15 cellular contexts compared by ENCODE assay signal in the genomic region with DNA sequence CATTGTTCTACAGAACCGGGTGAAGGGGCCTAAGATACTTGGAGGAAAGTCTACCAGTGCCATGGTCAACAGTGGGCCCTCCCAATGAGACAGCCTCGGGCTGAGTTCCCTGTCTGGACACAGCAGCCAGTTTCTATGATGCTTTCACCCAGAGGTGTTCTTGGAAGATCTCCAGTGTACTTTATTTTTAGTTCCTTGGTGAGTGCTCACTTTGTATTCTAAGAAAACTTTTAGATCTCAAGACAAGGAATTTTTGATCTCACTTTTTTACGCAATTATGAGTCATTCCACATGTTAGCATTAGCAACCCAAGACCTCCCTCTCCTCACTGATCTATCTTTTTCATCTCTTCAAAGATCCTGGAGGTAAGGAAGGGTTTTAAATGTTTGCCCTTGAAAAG.
DNase-seq lines count a peak whose midpoint lies in the region; ATAC-seq, FAIRE-seq and TF ChIP-seq lines count a peak whose summit lies in the region.
"Had no signal": no experiment of that assay in that cellular context is flagged by ENCODE, and none has a peak within 500 bp of the region (broad histone marks: within the 10 kb centered on the region; RNA-seq: fewer than 3 reads in every experiment).

No MANE protein-coding gene starts in this region.

- no peak overlapping the region for H2AFZ ChIP-seq in SK-N-SH (ENCODE audit: low read depth)

- POLR2A ChIA-PET in SK-N-SH (lab: Yijun Ruan, JAX): no interaction called here

- no peak overlapping the region for H3K9ac ChIP-seq in SK-N-SH

- intact Hi-C loops in left ventricle myocardium superior (cut with micrococcal nuclease) (no loop called here), left ventricle myocardium inferior (cut with micrococcal nuclease) (no loop called here)

- 0 out of 4 replicates have a peak, but pooled peaks of 1 of the 2 experiments have one; percentile 44 for TF ChIP-seq EP300 in SK-N-SH (IDR thresholded peaks at IDR 0.05; ENCODE audit: borderline replicate concordance in 1 of 2, low read depth in 1 of 2, low read length in 1 of 2)

- H3K27ac ChIP-seq in left ventricle myocardium inferior (replicated peaks): no peak overlapping the region
- H3K27ac ChIP-seq in SK-N-SH (ENCODE audit: low read depth in 2 of 2, low read length in 1 of 2): peak overlapping the region in 1 of 2 experiments; percentile 43; a peak in 2 of 4 replicates

- H3K4me3 ChIP-seq in left ventricle myocardium inferior: no peak overlapping the region
- H3K4me3 ChIP-seq in SK-N-SH (ENCODE audit: low read depth in 2 of 2, low read length in 1 of 2): no peak overlapping the region
- no peak overlapping the region for H3K4me3 ChIP-seq in fibroblast of pulmonary artery (replicated peaks; ENCODE audit: low read depth, low read length)

- TF ChIP-seq CTCF in left ventricle myocardium inferior (IDR thresholded peaks at IDR 0.05; ENCODE audit: borderline replicate concordance) (no peak), SK-N-SH (IDR thresholded peaks at IDR 0.05) (no peak), fibroblast of pulmonary artery (IDR thresholded peaks at IDR 0.05; ENCODE audit: low read length, missing control alignments) (no peak)

- no peaks in the 10 kb centered on the region for H3K9me2 ChIP-seq in SK-N-SH

- ATAC-seq in left ventricle myocardium superior: peak; percentile 41
- ATAC-seq in HG02571 (IDR thresholded peaks at IDR 0.05; ENCODE audit: unreplicated experiment): no peak
- ATAC-seq: naive thymus-derived CD4-positive, alpha-beta T cell had no signal

- FAIRE-seq in urothelium cell line (lab: Jason Lieb, UNC): no peak
- FAIRE-seq: D721Med had no signal

- no peaks in the 10 kb centered on the region for H3K79me2 ChIP-seq in SK-N-SH (ENCODE audit: insufficient read depth)

- CTCF ChIA-PET in SK-N-SH (lab: Yijun Ruan, JAX): interaction anchor here (0.9 to 1.0 kb wide), 2 partner anchors 25 to 893 kb away, joined by 4 to 5 read pairs; no protein-coding TSS in a partner anchor

- H3K9me3 ChIP-seq in left ventricle myocardium inferior (replicated peaks): no peaks in the 10 kb centered on the region
- no peaks in the 10 kb centered on the region for H3K9me3 ChIP-seq in SK-N-SH

- H3K27me3 ChIP-seq in left ventricle myocardium inferior (ENCODE audit: low read depth): no peaks in the 10 kb centered on the region
- no peaks in the 10 kb centered on the region for H3K27me3 ChIP-seq in SK-N-SH (ENCODE audit: insufficient read depth)

- H3K4me1 ChIP-seq in left ventricle myocardium inferior (peaks cover 26% of the 10 kb centered on the region), SK-N-SH (ENCODE audit: control insufficient read depth in 1 of 2, insufficient read depth in 2 of 2, low read depth in 1 of 2, low read length in 1 of 2) (peaks cover 8 to 35% of the 10 kb centered on the region in 2 experiments; a peak in 2 of 4 replicates)

- WGBS in SK-N-SH (ENCODE audit: low lambda C conversion rate): 52% methylated on average over 3 of the region's 3 CpGs

- H3K4me2 ChIP-seq in SK-N-SH: 0 out of 2 replicates have a peak overlapping the region, but pooled peaks have one; percentile 16

- H3K36me3 ChIP-seq in left ventricle myocardium inferior: no peaks in the 10 kb centered on the region
- no peaks in the 10 kb centered on the region for H3K36me3 ChIP-seq in SK-N-SH (replicated peaks in 1 of 2; ENCODE audit: control insufficient read depth in 1 of 2, insufficient read depth in 2 of 2, low read length in 1 of 2)

- no peaks in the 10 kb centered on the region for H4K20me1 ChIP-seq in SK-N-SH (ENCODE audit: insufficient read depth)

- DNase-seq in left ventricle myocardium superior: no peak
- no peak for DNase-seq in left ventricle myocardium inferior
- no peak for DNase-seq in SK-N-SH
- peak; percentile 29 for DNase-seq in fibroblast of pulmonary artery (ENCODE audit: low read depth)
- DNase-seq in urothelium cell line (ENCODE audit: low spot score): peak; percentile 35
- no peak for DNase-seq in G401 (ENCODE audit: low spot score)
- no peak for DNase-seq in NOMO-1 treated with dmso at 0.1 percent for 144 hours (lab: John Stamatoyannopoulos, UW; ENCODE audit: unreplicated experiment)
- DNase-seq: KG1; naive thymus-derived CD4-positive, alpha-beta T cell; NCI-H1436; NCI-H510A; posterior cingulate gyrus; stimulated activated CD4-positive, alpha-beta T cell treated with anti-CD3 and anti-CD28 coated beads, Interleukin-15, amount 100 ng/mL, for 24 hours had no signal

- H3F3A ChIP-seq in SK-N-SH (replicated peaks; ENCODE audit: insufficient read depth): peaks cover 3% of the 10 kb centered on the region

- in situ Hi-C loops in G401 (cut with HindIII; ENCODE audit: low sequenced_read_pairs): no loop called here

- TF ChIP-seq RAD21 in SK-N-SH (IDR thresholded peaks at IDR 0.05; ENCODE audit: low read length): no peak

TF ChIP-seq in SK-N-SH, 30 proteins besides CTCF, POLR2A, EP300 and RAD21 (continues in another document):
- TF ChIP-seq, protein P1, sequence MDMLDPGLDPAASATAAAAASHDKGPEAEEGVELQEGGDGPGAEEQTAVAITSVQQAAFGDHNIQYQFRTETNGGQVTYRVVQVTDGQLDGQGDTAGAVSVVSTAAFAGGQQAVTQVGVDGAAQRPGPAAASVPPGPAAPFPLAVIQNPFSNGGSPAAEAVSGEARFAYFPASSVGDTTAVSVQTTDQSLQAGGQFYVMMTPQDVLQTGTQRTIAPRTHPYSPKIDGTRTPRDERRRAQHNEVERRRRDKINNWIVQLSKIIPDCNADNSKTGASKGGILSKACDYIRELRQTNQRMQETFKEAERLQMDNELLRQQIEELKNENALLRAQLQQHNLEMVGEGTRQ (IDR thresholded peaks at IDR 0.05; ENCODE audit: borderline replicate concordance, low read depth, low read length): no peak
- peak; percentile 60 for TF ChIP-seq NFIC (IDR thresholded peaks at IDR 0.05; ENCODE audit: borderline replicate concordance)
- TF ChIP-seq, protein P2, sequence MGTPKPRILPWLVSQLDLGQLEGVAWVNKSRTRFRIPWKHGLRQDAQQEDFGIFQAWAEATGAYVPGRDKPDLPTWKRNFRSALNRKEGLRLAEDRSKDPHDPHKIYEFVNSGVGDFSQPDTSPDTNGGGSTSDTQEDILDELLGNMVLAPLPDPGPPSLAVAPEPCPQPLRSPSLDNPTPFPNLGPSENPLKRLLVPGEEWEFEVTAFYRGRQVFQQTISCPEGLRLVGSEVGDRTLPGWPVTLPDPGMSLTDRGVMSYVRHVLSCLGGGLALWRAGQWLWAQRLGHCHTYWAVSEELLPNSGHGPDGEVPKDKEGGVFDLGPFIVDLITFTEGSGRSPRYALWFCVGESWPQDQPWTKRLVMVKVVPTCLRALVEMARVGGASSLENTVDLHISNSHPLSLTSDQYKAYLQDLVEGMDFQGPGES (IDR thresholded peaks at IDR 0.05; ENCODE audit: low read depth, low read length): no peak
- TF ChIP-seq, protein P3, sequence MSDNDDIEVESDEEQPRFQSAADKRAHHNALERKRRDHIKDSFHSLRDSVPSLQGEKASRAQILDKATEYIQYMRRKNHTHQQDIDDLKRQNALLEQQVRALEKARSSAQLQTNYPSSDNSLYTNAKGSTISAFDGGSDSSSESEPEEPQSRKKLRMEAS (IDR thresholded peaks at IDR 0.05; ENCODE audit: low read depth): no peak
- TF ChIP-seq TEAD4 (IDR thresholded peaks at IDR 0.05; ENCODE audit: borderline replicate concordance, insufficient read depth): no peak
- no peak for TF ChIP-seq GATA2 (CRISPR knock-in tag; IDR thresholded peaks at IDR 0.05)
- TF ChIP-seq FOSL2 (IDR thresholded peaks at IDR 0.05; ENCODE audit: borderline replicate concordance, low read depth): peak; percentile 67; the same call in 1 of the 2 replicates
- TF ChIP-seq NRF1 (IDR thresholded peaks at IDR 0.05; ENCODE audit: low read depth, low read length): no peak
- no peak for TF ChIP-seq RCOR1 (IDR thresholded peaks at IDR 0.05; ENCODE audit: low read length)
- TF ChIP-seq SMC3 (IDR thresholded peaks at IDR 0.05; ENCODE audit: low read depth, low read length): no peak
- TF ChIP-seq YY1 (IDR thresholded peaks at IDR 0.05; ENCODE audit: low read depth): no peak
- TF ChIP-seq MXI1 (IDR thresholded peaks at IDR 0.05; ENCODE audit: low read depth, low read length): no peak
- TF ChIP-seq ELF1 (IDR thresholded peaks at IDR 0.05): no peak
- TF ChIP-seq FOXM1 (IDR thresholded peaks at IDR 0.05; ENCODE audit: low read depth): no peak
- TF ChIP-seq CHD2 (IDR thresholded peaks at IDR 0.05; ENCODE audit: low read length, partially characterized antibody): no peak
- TF ChIP-seq, protein P4, sequence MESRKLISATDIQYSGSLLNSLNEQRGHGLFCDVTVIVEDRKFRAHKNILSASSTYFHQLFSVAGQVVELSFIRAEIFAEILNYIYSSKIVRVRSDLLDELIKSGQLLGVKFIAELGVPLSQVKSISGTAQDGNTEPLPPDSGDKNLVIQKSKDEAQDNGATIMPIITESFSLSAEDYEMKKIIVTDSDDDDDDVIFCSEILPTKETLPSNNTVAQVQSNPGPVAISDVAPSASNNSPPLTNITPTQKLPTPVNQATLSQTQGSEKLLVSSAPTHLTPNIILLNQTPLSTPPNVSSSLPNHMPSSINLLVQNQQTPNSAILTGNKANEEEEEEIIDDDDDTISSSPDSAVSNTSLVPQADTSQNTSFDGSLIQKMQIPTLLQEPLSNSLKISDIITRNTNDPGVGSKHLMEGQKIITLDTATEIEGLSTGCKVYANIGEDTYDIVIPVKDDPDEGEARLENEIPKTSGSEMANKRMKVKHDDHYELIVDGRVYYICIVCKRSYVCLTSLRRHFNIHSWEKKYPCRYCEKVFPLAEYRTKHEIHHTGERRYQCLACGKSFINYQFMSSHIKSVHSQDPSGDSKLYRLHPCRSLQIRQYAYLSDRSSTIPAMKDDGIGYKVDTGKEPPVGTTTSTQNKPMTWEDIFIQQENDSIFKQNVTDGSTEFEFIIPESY (IDR thresholded peaks at IDR 0.05; ENCODE audit: borderline replicate concordance, low read depth): no peak
- no peak for TF ChIP-seq TAF1 (IDR thresholded peaks at IDR 0.05; ENCODE audit: borderline replicate concordance, low read depth, low read length)
- no peak for TF ChIP-seq POLR2AphosphoS5 (IDR thresholded peaks at IDR 0.05; ENCODE audit: low read depth, low read length)
- TF ChIP-seq MEF2A (IDR thresholded peaks at IDR 0.05; ENCODE audit: borderline replicate concordance, low read depth): peak; percentile 78

Comparison
In these comparisons a context has a peak if more than half of its experiments do, and no peak if none do; other contexts are left out.
1. DNase-seq: peak in fibroblast of pulmonary artery (single experiment) and urothelium cell line (single experiment); none in left ventricle myocardium superior (single experiment), left ventricle myocardium inferior (single experiment), SK-N-SH (single experiment), G401 (single experiment) and NOMO-1 treated with dmso at 0.1 percent for 144 hours (single experiment).